Comparison of ENCODE assay signal across 20 cellular contexts in genomic region chr15:97840501-97840900, GRCh38.
"Had no signal": no experiment of that assay in that cellular context is flagged by ENCODE, and none has a peak within 500 bp of the region (broad histone marks: within the 10 kb centered on the region; RNA-seq: fewer than 3 reads in every experiment).

No MANE protein-coding gene starts in this region.

- FAIRE-seq: bronchial epithelial cell, kidney had no signal

- H3K27ac ChIP-seq: adrenal gland, ascending aorta, colonic mucosa, heart right ventricle, left lung, neural progenitor cell, spleen, testis, vagina had no signal

- DNase-seq: activated CD4-positive, alpha-beta T cell treated with anti-CD3 and anti-CD28 coated beads for 1 hour; activated CD4-positive, alpha-beta T cell treated with anti-CD3 and anti-CD28 coated beads, Interleukin-2, amount 50 U/mL, for 1 hour; activated T-cell treated with anti-CD3 and anti-CD28 coated beads, Interleukin-2, amount 50 U/mL, for 1 hour; adrenal gland; colonic mucosa; heart right ventricle; kidney; left lung; naive thymus-derived CD8-positive, alpha-beta T cell; spleen; stimulated activated CD4-positive, alpha-beta T cell treated with anti-CD3 and anti-CD28 coated beads, Interleukin-4, amount 100 ng/mL, for 1 hour; stimulated activated naive CD4-positive, alpha-beta T cell; T-helper 9 cell; testis; trophoblast cell had no signal

- H3K36me3 ChIP-seq: adrenal gland, ascending aorta, colonic mucosa, heart right ventricle, left lung, neural progenitor cell, spleen, vagina had no signal

- H3K4me1 ChIP-seq: adrenal gland, ascending aorta, colonic mucosa, heart right ventricle, left lung, neural progenitor cell, spleen, testis, vagina had no signal

- H3K9me3 ChIP-seq: adrenal gland, ascending aorta, colonic mucosa, heart right ventricle, left lung, spleen, testis, vagina had no signal

- ATAC-seq: heart right ventricle; left lung; naive thymus-derived CD8-positive, alpha-beta T cell had no signal

- H3K4me3 ChIP-seq: adrenal gland, ascending aorta, colonic mucosa, heart right ventricle, left lung, lung, neural progenitor cell, spleen, testis, vagina had no signal
